In genomic region chr19:45938733-45939319, GRCh38 we compare ENCODE assay signal across 1 cellular context.
TF ChIP-seq lines count a peak whose summit lies in the region.

No MANE protein-coding gene starts in this region.

TF ChIP-seq in endothelial cell of umbilical vein, 7 proteins besides CTCF, POLR2A, EP300 and RAD21 (continued from another document):
- TF ChIP-seq MAX (IDR thresholded peaks at IDR 0.05; ENCODE audit: insufficient read depth, insufficient read length): no peak
